ENCODE assay signal across 19 cellular contexts in the genomic region with DNA sequence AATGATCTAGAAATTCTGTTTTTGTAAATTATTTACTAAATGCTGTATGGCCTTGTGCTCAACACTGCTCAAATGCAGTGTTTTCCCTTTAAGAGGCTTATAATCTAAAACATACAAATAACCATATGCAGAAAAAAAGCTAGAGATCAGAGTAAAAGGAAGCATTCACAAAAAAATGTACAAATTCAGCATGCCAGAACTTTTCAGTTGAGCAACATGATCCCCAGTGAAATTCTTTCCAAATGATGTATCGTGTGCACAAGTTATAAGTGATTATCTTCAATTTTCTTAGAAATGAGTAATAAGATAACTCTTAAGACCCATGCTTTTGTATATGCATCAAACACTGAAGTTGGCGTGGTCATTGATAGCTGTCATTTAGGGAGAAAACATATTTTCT. TPM values are rescaled to one million over a fixed set of nuclear protein-coding genes. Genes with fewer than 3 reads are reported as not detected.
"Had no signal": no experiment of that assay in that cellular context is flagged by ENCODE, and none has a peak within 500 bp of the region (broad histone marks: within the 10 kb centered on the region; RNA-seq: fewer than 3 reads in every experiment).

No MANE protein-coding gene starts in this region.

- ATAC-seq: left colon; lower lobe of right lung; stimulated activated effector memory CD8-positive, alpha-beta T cell treated with anti-CD3 and anti-CD28 coated beads, Interleukin-12 subunit alpha, Interleukin-12 subunit beta, amount 100 ng/mL, for 72 hours had no signal

- H3K9me3 ChIP-seq: breast epithelium, lower lobe of right lung, ovary, thyroid gland, uterus had no signal

- H3K27me3 ChIP-seq: ovary, uterus had no signal

- DNase-seq: activated B cell treated with CpG ODN at 0.5 μM for 24 hours; activated CD4-positive, alpha-beta T cell treated with anti-CD3 and anti-CD28 coated beads, Interleukin-2, amount 10 ng/mL, durations not matched to agents 24 days and 14 days; activated CD8-positive, alpha-beta memory T cell treated with anti-CD3 and anti-CD28 coated beads for 24 hours; activated naive CD4-positive, alpha-beta T cell; activated naive CD8-positive, alpha-beta T cell treated with anti-CD3 and anti-CD28 coated beads, Interleukin-2, amount 10 ng/mL, durations not matched to agents 7 days and 5 days; aorta; dorsolateral prefrontal cortex; endodermal cell; erythroblast; foreskin melanocyte; left colon; lower lobe of right lung; midbrain; ovary; thyroid gland; uterus had no signal

- H3K4me1 ChIP-seq: breast epithelium, lower lobe of right lung had no signal

- H3K36me3 ChIP-seq: breast epithelium, lower lobe of right lung, ovary, thyroid gland, uterus had no signal

- H3K4me3 ChIP-seq: breast epithelium, dorsolateral prefrontal cortex, lower lobe of right lung, ovary, thyroid gland, uterus had no signal

- H3K27ac ChIP-seq: dorsolateral prefrontal cortex, lower lobe of right lung, ovary, thyroid gland, uterus had no signal

RNA-seq across cellular contexts. Expression of a gene that starts 5.0 kb away (rescaled TPM):
- total RNA-seq: activated B cell treated with CpG ODN at 0.5 μM for 24 hours, myocyte had no signal
